ENCODE assay signal across 1 cellular context in the genomic region with DNA sequence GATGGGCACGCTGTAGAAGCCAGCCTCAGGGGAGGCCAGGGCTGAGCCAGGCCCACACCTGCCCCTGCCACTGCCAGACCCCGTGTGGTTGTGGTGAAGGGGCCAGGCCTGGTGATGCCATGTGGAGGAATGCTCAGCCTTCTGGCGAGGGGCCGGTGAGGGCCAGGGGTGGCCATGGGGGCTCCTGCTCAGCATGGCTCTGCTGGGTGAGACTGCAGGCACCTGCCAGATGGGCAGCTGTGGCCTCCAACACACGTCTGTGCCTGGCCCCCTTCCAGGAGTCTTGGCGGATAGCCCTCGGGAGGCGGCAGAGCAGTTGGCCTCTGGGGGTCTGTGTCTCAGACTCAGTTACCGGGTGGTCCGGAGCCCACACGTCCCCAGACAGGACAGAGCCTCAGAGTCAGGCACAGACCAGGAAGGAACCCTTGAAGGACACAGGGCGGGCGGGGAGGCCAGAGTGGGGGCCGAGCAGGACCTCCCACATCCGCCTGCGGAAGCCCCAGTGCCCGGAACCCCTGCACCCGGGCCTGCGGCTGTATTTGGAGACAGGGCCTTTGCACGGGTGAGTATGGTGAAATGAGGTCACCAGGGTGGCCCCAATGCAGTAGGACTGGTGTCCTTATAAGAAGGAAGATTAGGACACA.
A peak's percentile ranks its signal among the peaks of the same experiment; 100 is the strongest.
TF ChIP-seq lines count a peak whose summit lies in the region.

No MANE protein-coding gene starts in this region.

TF ChIP-seq in HepG2, 621 proteins besides CTCF, POLR2A, EP300 and RAD21:
- TF ChIP-seq, protein P1, sequence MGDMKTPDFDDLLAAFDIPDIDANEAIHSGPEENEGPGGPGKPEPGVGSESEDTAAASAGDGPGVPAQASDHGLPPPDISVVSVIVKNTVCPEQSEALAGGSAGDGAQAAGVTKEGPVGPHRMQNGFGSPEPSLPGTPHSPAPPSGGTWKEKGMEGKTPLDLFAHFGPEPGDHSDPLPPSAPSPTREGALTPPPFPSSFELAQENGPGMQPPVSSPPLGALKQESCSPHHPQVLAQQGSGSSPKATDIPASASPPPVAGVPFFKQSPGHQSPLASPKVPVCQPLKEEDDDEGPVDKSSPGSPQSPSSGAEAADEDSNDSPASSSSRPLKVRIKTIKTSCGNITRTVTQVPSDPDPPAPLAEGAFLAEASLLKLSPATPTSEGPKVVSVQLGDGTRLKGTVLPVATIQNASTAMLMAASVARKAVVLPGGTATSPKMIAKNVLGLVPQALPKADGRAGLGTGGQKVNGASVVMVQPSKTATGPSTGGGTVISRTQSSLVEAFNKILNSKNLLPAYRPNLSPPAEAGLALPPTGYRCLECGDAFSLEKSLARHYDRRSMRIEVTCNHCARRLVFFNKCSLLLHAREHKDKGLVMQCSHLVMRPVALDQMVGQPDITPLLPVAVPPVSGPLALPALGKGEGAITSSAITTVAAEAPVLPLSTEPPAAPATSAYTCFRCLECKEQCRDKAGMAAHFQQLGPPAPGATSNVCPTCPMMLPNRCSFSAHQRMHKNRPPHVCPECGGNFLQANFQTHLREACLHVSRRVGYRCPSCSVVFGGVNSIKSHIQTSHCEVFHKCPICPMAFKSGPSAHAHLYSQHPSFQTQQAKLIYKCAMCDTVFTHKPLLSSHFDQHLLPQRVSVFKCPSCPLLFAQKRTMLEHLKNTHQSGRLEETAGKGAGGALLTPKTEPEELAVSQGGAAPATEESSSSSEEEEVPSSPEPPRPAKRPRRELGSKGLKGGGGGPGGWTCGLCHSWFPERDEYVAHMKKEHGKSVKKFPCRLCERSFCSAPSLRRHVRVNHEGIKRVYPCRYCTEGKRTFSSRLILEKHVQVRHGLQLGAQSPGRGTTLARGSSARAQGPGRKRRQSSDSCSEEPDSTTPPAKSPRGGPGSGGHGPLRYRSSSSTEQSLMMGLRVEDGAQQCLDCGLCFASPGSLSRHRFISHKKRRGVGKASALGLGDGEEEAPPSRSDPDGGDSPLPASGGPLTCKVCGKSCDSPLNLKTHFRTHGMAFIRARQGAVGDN (CRISPR knock-in tag; IDR thresholded peaks at IDR 0.05), result 0 out of 2 replicates have a peak, but pooled peaks have one; percentile 5
- TF ChIP-seq PHF21A (CRISPR knock-in tag; IDR thresholded peaks at IDR 0.05) (0 out of 2 replicates have a peak, but pooled peaks have one; percentile 33), RNF2 (conservative IDR thresholded peaks at IDR 0.05; ENCODE audit: low read depth) (no peak), PHF8 (CRISPR knock-in tag; IDR thresholded peaks at IDR 0.05) (0 out of 2 replicates have a peak, but pooled peaks have one; percentile 28), POLR2G (IDR thresholded peaks at IDR 0.05; ENCODE audit: low read depth, low read length) (peak; percentile 59; the same call in 1 of the 2 replicates), RBM22 (optimal IDR thresholded peaks at IDR 0.05; ENCODE audit: low read length) (peak; percentile 7), SIN3A (IDR thresholded peaks at IDR 0.05; ENCODE audit: borderline replicate concordance, low read depth, low read length) (0 out of 2 replicates have a peak, but pooled peaks have one; percentile 7), KAT8 (CRISPR knock-in tag; IDR thresholded peaks at IDR 0.05) (0 out of 2 replicates have a peak, but pooled peaks have one; percentile 19), AGO1 (IDR thresholded peaks at IDR 0.05; ENCODE audit: low read depth, low read length, poor library complexity, severe bottlenecking) (peak; percentile 92), SRSF1 (optimal IDR thresholded peaks at IDR 0.05; ENCODE audit: low read depth, low read length) (peak; percentile 44), GABPB1 (CRISPR knock-in tag; IDR thresholded peaks at IDR 0.05) (peak; percentile 48), ETV5 (CRISPR knock-in tag; IDR thresholded peaks at IDR 0.05; ENCODE audit: borderline replicate concordance) (peak; percentile 35; the same call in 1 of the 2 replicates), ZNF678 (CRISPR knock-in tag; IDR thresholded peaks at IDR 0.05) (no peak), AGO2 (optimal IDR thresholded peaks at IDR 0.05; ENCODE audit: low read depth, low read length) (peak; percentile 95), ZFX (CRISPR knock-in tag; IDR thresholded peaks at IDR 0.05; ENCODE audit: low read depth) (peak; percentile 66), KDM2A (CRISPR knock-in tag; IDR thresholded peaks at IDR 0.05; ENCODE audit: borderline replicate concordance, low read depth) (peak; percentile 30; the same call in 1 of the 2 replicates), HNRNPL (IDR thresholded peaks at IDR 0.05; ENCODE audit: low read depth, low read length) (0 out of 2 replicates have a peak, but pooled peaks have one; percentile 54), MTF1 (CRISPR knock-in tag; IDR thresholded peaks at IDR 0.05) (no peak), MXD4 (CRISPR knock-in tag; IDR thresholded peaks at IDR 0.05) (0 out of 2 replicates have a peak, but pooled peaks have one; percentile 21), ZFY (CRISPR knock-in tag; IDR thresholded peaks at IDR 0.05) (0 out of 2 replicates have a peak, but pooled peaks have one; percentile 42)
- TF ChIP-seq, protein P2, sequence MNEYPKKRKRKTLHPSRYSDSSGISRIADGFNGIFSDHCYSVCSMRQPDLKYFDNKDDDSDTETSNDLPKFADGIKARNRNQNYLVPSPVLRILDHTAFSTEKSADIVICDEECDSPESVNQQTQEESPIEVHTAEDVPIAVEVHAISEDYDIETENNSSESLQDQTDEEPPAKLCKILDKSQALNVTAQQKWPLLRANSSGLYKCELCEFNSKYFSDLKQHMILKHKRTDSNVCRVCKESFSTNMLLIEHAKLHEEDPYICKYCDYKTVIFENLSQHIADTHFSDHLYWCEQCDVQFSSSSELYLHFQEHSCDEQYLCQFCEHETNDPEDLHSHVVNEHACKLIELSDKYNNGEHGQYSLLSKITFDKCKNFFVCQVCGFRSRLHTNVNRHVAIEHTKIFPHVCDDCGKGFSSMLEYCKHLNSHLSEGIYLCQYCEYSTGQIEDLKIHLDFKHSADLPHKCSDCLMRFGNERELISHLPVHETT (CRISPR knock-in tag; conservative IDR thresholded peaks at IDR 0.05), result no peak
- TF ChIP-seq, protein P3, sequence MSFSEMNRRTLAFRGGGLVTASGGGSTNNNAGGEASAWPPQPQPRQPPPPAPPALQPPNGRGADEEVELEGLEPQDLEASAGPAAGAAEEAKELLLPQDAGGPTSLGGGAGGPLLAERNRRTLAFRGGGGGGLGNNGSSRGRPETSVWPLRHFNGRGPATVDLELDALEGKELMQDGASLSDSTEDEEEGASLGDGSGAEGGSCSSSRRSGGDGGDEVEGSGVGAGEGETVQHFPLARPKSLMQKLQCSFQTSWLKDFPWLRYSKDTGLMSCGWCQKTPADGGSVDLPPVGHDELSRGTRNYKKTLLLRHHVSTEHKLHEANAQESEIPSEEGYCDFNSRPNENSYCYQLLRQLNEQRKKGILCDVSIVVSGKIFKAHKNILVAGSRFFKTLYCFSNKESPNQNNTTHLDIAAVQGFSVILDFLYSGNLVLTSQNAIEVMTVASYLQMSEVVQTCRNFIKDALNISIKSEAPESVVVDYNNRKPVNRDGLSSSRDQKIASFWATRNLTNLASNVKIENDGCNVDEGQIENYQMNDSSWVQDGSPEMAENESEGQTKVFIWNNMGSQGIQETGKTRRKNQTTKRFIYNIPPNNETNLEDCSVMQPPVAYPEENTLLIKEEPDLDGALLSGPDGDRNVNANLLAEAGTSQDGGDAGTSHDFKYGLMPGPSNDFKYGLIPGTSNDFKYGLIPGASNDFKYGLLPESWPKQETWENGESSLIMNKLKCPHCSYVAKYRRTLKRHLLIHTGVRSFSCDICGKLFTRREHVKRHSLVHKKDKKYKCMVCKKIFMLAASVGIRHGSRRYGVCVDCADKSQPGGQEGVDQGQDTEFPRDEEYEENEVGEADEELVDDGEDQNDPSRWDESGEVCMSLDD (CRISPR knock-in tag; IDR thresholded peaks at IDR 0.05; ENCODE audit: borderline replicate concordance), result peak; percentile 59; the same call in 1 of the 2 replicates
- TF ChIP-seq, protein P4, sequence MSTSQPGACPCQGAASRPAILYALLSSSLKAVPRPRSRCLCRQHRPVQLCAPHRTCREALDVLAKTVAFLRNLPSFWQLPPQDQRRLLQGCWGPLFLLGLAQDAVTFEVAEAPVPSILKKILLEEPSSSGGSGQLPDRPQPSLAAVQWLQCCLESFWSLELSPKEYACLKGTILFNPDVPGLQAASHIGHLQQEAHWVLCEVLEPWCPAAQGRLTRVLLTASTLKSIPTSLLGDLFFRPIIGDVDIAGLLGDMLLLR (CRISPR knock-in tag; IDR thresholded peaks at IDR 0.05), result no peak
- TF ChIP-seq, protein P5, sequence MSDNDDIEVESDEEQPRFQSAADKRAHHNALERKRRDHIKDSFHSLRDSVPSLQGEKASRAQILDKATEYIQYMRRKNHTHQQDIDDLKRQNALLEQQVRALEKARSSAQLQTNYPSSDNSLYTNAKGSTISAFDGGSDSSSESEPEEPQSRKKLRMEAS (IDR thresholded peaks at IDR 0.05), result peak; percentile 45; the same call in 1 of the 2 replicates
- TF ChIP-seq, protein P6, sequence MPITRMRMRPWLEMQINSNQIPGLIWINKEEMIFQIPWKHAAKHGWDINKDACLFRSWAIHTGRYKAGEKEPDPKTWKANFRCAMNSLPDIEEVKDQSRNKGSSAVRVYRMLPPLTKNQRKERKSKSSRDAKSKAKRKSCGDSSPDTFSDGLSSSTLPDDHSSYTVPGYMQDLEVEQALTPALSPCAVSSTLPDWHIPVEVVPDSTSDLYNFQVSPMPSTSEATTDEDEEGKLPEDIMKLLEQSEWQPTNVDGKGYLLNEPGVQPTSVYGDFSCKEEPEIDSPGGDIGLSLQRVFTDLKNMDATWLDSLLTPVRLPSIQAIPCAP (CRISPR knock-in tag; IDR thresholded peaks at IDR 0.05; ENCODE audit: low read depth), result 0 out of 2 replicates have a peak, but pooled peaks have one; percentile 28
- TF ChIP-seq, protein P7, sequence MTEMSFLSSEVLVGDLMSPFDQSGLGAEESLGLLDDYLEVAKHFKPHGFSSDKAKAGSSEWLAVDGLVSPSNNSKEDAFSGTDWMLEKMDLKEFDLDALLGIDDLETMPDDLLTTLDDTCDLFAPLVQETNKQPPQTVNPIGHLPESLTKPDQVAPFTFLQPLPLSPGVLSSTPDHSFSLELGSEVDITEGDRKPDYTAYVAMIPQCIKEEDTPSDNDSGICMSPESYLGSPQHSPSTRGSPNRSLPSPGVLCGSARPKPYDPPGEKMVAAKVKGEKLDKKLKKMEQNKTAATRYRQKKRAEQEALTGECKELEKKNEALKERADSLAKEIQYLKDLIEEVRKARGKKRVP (CRISPR knock-in tag; IDR thresholded peaks at IDR 0.05), result no peak
- TF ChIP-seq, protein P8, sequence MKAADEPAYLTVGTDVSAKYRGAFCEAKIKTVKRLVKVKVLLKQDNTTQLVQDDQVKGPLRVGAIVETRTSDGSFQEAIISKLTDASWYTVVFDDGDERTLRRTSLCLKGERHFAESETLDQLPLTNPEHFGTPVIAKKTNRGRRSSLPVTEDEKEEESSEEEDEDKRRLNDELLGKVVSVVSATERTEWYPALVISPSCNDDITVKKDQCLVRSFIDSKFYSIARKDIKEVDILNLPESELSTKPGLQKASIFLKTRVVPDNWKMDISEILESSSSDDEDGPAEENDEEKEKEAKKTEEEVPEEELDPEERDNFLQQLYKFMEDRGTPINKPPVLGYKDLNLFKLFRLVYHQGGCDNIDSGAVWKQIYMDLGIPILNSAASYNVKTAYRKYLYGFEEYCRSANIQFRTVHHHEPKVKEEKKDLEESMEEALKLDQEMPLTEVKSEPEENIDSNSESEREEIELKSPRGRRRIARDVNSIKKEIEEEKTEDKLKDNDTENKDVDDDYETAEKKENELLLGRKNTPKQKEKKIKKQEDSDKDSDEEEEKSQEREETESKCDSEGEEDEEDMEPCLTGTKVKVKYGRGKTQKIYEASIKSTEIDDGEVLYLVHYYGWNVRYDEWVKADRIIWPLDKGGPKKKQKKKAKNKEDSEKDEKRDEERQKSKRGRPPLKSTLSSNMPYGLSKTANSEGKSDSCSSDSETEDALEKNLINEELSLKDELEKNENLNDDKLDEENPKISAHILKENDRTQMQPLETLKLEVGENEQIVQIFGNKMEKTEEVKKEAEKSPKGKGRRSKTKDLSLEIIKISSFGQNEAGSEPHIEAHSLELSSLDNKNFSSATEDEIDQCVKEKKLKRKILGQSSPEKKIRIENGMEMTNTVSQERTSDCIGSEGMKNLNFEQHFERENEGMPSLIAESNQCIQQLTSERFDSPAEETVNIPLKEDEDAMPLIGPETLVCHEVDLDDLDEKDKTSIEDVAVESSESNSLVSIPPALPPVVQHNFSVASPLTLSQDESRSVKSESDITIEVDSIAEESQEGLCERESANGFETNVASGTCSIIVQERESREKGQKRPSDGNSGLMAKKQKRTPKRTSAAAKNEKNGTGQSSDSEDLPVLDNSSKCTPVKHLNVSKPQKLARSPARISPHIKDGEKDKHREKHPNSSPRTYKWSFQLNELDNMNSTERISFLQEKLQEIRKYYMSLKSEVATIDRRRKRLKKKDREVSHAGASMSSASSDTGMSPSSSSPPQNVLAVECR (CRISPR knock-in tag; IDR thresholded peaks at IDR 0.05; ENCODE audit: borderline replicate concordance), result 0 out of 2 replicates have a peak, but pooled peaks have one; percentile 5
- TF ChIP-seq, protein P9, sequence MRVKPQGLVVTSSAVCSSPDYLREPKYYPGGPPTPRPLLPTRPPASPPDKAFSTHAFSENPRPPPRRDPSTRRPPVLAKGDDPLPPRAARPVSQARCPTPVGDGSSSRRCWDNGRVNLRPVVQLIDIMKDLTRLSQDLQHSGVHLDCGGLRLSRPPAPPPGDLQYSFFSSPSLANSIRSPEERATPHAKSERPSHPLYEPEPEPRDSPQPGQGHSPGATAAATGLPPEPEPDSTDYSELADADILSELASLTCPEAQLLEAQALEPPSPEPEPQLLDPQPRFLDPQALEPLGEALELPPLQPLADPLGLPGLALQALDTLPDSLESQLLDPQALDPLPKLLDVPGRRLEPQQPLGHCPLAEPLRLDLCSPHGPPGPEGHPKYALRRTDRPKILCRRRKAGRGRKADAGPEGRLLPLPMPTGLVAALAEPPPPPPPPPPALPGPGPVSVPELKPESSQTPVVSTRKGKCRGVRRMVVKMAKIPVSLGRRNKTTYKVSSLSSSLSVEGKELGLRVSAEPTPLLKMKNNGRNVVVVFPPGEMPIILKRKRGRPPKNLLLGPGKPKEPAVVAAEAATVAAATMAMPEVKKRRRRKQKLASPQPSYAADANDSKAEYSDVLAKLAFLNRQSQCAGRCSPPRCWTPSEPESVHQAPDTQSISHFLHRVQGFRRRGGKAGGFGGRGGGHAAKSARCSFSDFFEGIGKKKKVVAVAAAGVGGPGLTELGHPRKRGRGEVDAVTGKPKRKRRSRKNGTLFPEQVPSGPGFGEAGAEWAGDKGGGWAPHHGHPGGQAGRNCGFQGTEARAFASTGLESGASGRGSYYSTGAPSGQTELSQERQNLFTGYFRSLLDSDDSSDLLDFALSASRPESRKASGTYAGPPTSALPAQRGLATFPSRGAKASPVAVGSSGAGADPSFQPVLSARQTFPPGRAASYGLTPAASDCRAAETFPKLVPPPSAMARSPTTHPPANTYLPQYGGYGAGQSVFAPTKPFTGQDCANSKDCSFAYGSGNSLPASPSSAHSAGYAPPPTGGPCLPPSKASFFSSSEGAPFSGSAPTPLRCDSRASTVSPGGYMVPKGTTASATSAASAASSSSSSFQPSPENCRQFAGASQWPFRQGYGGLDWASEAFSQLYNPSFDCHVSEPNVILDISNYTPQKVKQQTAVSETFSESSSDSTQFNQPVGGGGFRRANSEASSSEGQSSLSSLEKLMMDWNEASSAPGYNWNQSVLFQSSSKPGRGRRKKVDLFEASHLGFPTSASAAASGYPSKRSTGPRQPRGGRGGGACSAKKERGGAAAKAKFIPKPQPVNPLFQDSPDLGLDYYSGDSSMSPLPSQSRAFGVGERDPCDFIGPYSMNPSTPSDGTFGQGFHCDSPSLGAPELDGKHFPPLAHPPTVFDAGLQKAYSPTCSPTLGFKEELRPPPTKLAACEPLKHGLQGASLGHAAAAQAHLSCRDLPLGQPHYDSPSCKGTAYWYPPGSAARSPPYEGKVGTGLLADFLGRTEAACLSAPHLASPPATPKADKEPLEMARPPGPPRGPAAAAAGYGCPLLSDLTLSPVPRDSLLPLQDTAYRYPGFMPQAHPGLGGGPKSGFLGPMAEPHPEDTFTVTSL (CRISPR knock-in tag; IDR thresholded peaks at IDR 0.05; ENCODE audit: borderline replicate concordance), result 0 out of 2 replicates have a peak, but pooled peaks have one; percentile 10
TF ChIP-seq in HepG2: peak in this region for 22.
